ENCODE assay signal across 28 cellular contexts in genomic region chr11:73747762-73748161, GRCh38.
"Had no signal": no experiment of that assay in that cellular context is flagged by ENCODE, and none has a peak within 500 bp of the region (broad histone marks: within the 10 kb centered on the region; RNA-seq: fewer than 3 reads in every experiment).

No MANE protein-coding gene starts in this region.

- H3K27me3 Mint-ChIP-seq: activated CD4-positive, alpha-beta memory T cell treated with anti-CD3 and anti-CD28 coated beads, Interleukin-2, amount 10 ng/mL, durations not matched to agents 7 days and 5 days; activated T-helper 17 cell treated with anti-CD3 and anti-CD28 coated beads, Interleukin-2, amount 50 U/mL, for 72 hours; brain had no signal

- H3K27ac Mint-ChIP-seq: activated CD4-positive, alpha-beta memory T cell treated with anti-CD3 and anti-CD28 coated beads, Interleukin-2, amount 10 ng/mL, durations not matched to agents 7 days and 5 days; activated naive CD4-positive, alpha-beta T cell treated with anti-CD3 and anti-CD28 coated beads for 36 hours; activated T-helper 17 cell treated with anti-CD3 and anti-CD28 coated beads, Interleukin-2, amount 50 U/mL, for 72 hours had no signal

- H3K27me3 ChIP-seq: SJSA1 had no signal

- H3K9me3 Mint-ChIP-seq: activated CD4-positive, alpha-beta memory T cell treated with anti-CD3 and anti-CD28 coated beads, Interleukin-2, amount 10 ng/mL, durations not matched to agents 7 days and 5 days; activated naive CD4-positive, alpha-beta T cell treated with anti-CD3 and anti-CD28 coated beads for 36 hours; activated T-helper 17 cell treated with anti-CD3 and anti-CD28 coated beads, Interleukin-2, amount 50 U/mL, for 72 hours had no signal

- H3K27ac ChIP-seq: SJSA1 had no signal

- H3K36me3 ChIP-seq: SJSA1 had no signal

- H3K4me3 ChIP-seq: SJSA1 had no signal

- DNase-seq: activated CD4-positive, alpha-beta memory T cell treated with anti-CD3 and anti-CD28 coated beads, Interleukin-2, amount 10 ng/mL, durations not matched to agents 7 days and 5 days; activated CD4-positive, alpha-beta T cell treated with anti-CD3 and anti-CD28 coated beads, Interleukin-2, amount 50 U/mL, for 1 hour; activated CD4-positive, CD25-positive, alpha-beta regulatory T cell; activated gamma-delta T cell; activated naive CD4-positive, alpha-beta T cell treated with anti-CD3 and anti-CD28 coated beads for 36 hours; activated T-cell treated with anti-CD3 and anti-CD28 coated beads for 4 hours; activated T-cell treated with anti-CD3 and anti-CD28 coated beads, Interleukin-2, amount 50 U/mL, for 48 hours; amygdala; KG1; NCI-H1048; NCI-H1417; NCI-H1930; NCI-H2107; NCI-H2171 treated with DMSO at 0.1 percent for 48 hours; NCI-H345; NCI-H510A; NCI-H526 treated with DMSO at 0.1 percent for 48 hours; NCI-H82; OCI-M1; SHP77; SW 1271 had no signal

- H3K4me1 ChIP-seq: SJSA1 had no signal

- H3K9me3 ChIP-seq: SJSA1 had no signal

- ATAC-seq: activated T-helper 17 cell treated with anti-CD3 and anti-CD28 coated beads, Interleukin-2, amount 50 U/mL, for 72 hours; SK-N-SH treated with all-trans-retinoic acid at 6 μM for 48 hours had no signal

- H3K4me3 Mint-ChIP-seq: activated CD4-positive, alpha-beta memory T cell treated with anti-CD3 and anti-CD28 coated beads, Interleukin-2, amount 10 ng/mL, durations not matched to agents 7 days and 5 days; activated naive CD4-positive, alpha-beta T cell treated with anti-CD3 and anti-CD28 coated beads for 36 hours; activated T-helper 17 cell treated with anti-CD3 and anti-CD28 coated beads, Interleukin-2, amount 50 U/mL, for 72 hours; brain had no signal

- FAIRE-seq: astrocyte, RCC 7860, TTC549 had no signal
